Comparison of ENCODE assay signal across 1 cellular context in genomic region chr4:78776031-78776728, GRCh38.
A peak's percentile ranks its signal among the peaks of the same experiment; 100 is the strongest.
TF ChIP-seq lines count a peak whose summit lies in the region.

Gene BMP2K, plus strand, starts transcription at chr4:78776350. Its CDS starts 194 bp downstream, at chr4:78776544.

TF ChIP-seq in SK-N-SH, 30 proteins besides CTCF, POLR2A, EP300 and RAD21 (continued from another document):
- no peak for TF ChIP-seq MAX (IDR thresholded peaks at IDR 0.05; ENCODE audit: low read depth)
- peak; percentile 79 for TF ChIP-seq POLR2AphosphoS5 (IDR thresholded peaks at IDR 0.05; ENCODE audit: low read depth, low read length)
- TF ChIP-seq TAF1 (IDR thresholded peaks at IDR 0.05; ENCODE audit: borderline replicate concordance, low read depth, low read length), result peak; percentile 40; the same call in 1 of the 2 replicates
- TF ChIP-seq USF1 (IDR thresholded peaks at IDR 0.05; ENCODE audit: borderline replicate concordance, low read depth), result no peak
- TF ChIP-seq GATA2 (CRISPR knock-in tag; IDR thresholded peaks at IDR 0.05), result no peak
- TF ChIP-seq ELF1 (IDR thresholded peaks at IDR 0.05), result no peak
